Comparison of ENCODE assay signal across 8 cellular contexts in the genomic region with DNA sequence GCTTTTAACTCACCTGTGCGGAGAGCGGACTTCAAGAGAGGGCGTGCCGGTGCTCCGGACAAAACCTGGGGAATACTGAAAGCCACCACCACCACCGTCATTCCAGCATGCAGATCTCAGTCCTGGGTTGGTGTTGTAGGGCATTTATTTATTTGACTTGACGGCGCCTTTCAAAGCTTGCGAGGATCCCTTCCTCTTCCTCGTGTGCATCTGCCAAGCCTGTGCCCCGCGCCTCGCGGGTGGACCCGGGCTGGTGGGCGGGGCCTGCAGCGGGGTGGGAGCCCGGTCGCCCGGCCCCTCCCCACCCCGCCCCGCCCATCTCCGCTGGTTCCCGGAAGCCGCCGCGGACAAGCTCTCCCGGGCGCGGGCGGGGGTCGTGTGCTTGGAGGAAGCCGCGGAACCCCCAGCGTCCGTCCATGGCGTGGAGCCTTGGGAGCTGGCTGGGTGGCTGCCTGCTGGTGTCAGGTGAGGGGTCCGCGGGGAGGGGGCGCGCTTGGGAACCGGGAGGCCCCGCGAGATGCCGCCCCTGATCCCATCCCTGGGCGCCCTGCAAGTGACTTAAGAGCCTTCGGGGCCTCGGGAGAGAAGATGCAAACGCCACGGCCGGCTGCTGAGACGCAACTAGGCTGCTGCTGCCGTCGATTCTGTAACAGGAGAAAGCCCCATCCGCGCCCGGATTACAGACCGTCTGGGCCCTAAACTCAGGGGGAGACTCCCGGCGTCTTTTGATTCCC. TPM values are rescaled to one million over a fixed set of nuclear protein-coding genes. Genes with fewer than 3 reads are reported as not detected.
DNase-seq lines count a peak whose midpoint lies in the region; ATAC-seq and TF ChIP-seq lines count a peak whose summit lies in the region.

A gene (plus strand): TSS at position 318 of the 734 bp plus-strand sequence. CDS start 99 bp downstream, at position 417.

- ATAC-seq in GM19455 (IDR thresholded peaks at IDR 0.05; ENCODE audit: unreplicated experiment), result peak; percentile 43
- peak; percentile 88 for ATAC-seq in naive thymus-derived CD4-positive, alpha-beta T cell
- peak; percentile 87 for ATAC-seq in stimulated activated effector memory CD8-positive, alpha-beta T cell treated with anti-CD3 and anti-CD28 coated beads, Interleukin-12 subunit alpha, Interleukin-12 subunit beta, amount 100 ng/mL, for 72 hours

- H3K36me3 ChIP-seq in esophagus squamous epithelium, result peaks cover 0 to 41% (median 0%) of the 10 kb centered on the region in 3 donors
- H3K36me3 ChIP-seq in naive thymus-derived CD4-positive, alpha-beta T cell (ENCODE audit: control insufficient read depth in 2 of 3, insufficient read depth in 3 of 3, low read length in 3 of 3), result peaks cover 0 to 34% (median 12%) of the 10 kb centered on the region in 3 experiments

- TF ChIP-seq CTCF in CD14-positive monocyte (IDR thresholded peaks at IDR 0.05) (no peak), esophagus squamous epithelium (IDR thresholded peaks at IDR 0.05) (no peak)

- WGBS in esophagus squamous epithelium, 2 donors, result 0 to 1% methylated on average over 8 to 16 of the region's 60 CpGs

- DNase-seq in CD14-positive monocyte (ENCODE audit: low spot score) (peak; percentile 80), HuH-7.5 (ENCODE audit: low spot score) (peak; percentile 62), RPMI7951 (ENCODE audit: low read depth) (peak; percentile 53), esophagus squamous epithelium (lab: John Stamatoyannopoulos, UW) (peak; percentile 20)
- peak; percentile 66 for DNase-seq in activated T-helper 1 cell treated with anti-CD3 and anti-CD28 coated beads, Interleukin-12 subunit alpha, Interleukin-12 subunit beta, Interleukin-2, Interleukin-4 antibody, amounts not matched to agents 30 ng/mL and 10 ng/mL and 1 ng/mL, durations not matched to agents 14 hours and 24 hours and 36 hours (ENCODE audit: low spot score)
- DNase-seq in naive thymus-derived CD4-positive, alpha-beta T cell, result peak; percentile 53 to 80 (median 62)
- DNase-seq in stimulated activated effector memory CD8-positive, alpha-beta T cell treated with anti-CD3 and anti-CD28 coated beads, Interleukin-12 subunit alpha, Interleukin-12 subunit beta, amount 100 ng/mL, for 72 hours (ENCODE audit: low spot score in 2 of 2), result peak; percentile 56 to 81

- H3K27me3 Mint-ChIP-seq in CD14-positive monocyte (ENCODE audit: low read depth in 3 of 3), result peaks cover 0 to 1% (median 0%) of the 10 kb centered on the region in 3 donors
- no peaks in the 10 kb centered on the region for H3K27me3 Mint-ChIP-seq in activated T-helper 1 cell treated with anti-CD3 and anti-CD28 coated beads, Interleukin-12 subunit alpha, Interleukin-12 subunit beta, Interleukin-2, Interleukin-4 antibody, amounts not matched to agents 30 ng/mL and 10 ng/mL and 1 ng/mL, durations not matched to agents 14 hours and 24 hours and 36 hours (ENCODE audit: insufficient read depth)
- H3K27me3 Mint-ChIP-seq in naive thymus-derived CD4-positive, alpha-beta T cell, result no peaks in the 10 kb centered on the region

- no peaks in the 10 kb centered on the region for H3K27me3 ChIP-seq in esophagus squamous epithelium
- no peaks in the 10 kb centered on the region for H3K27me3 ChIP-seq in naive thymus-derived CD4-positive, alpha-beta T cell (ENCODE audit: control insufficient read depth in 2 of 2, insufficient read depth in 2 of 2, low read length in 2 of 2)

- intact Hi-C loops in CD14-positive monocyte (cut with micrococcal nuclease), result loop anchor here (2.0 to 5.0 kb wide), 4 partner anchors 34 to 67 kb away; a partner anchor contains a TSS
- intact Hi-C loops in activated T-helper 1 cell treated with anti-CD3 and anti-CD28 coated beads, Interleukin-12 subunit alpha, Interleukin-12 subunit beta, Interleukin-2, Interleukin-4 antibody, amounts not matched to agents 30 ng/mL and 10 ng/mL and 1 ng/mL, durations not matched to agents 14 hours and 24 hours and 36 hours (cut with micrococcal nuclease), result loop anchor here (1.0 to 2.0 kb wide), 4 partner anchors 35 to 179 kb away; a partner anchor contains a TSS
- intact Hi-C loops in esophagus squamous epithelium (cut with DNase I), result no loop called here
- intact Hi-C loops in naive thymus-derived CD4-positive, alpha-beta T cell (cut with micrococcal nuclease), result loop anchor here (1.0 to 10.0 kb wide), 10 partner anchors 27 to 375 kb away; a partner anchor contains a TSS

- no peaks in the 10 kb centered on the region for H3K9me3 ChIP-seq in esophagus squamous epithelium
- no peaks in the 10 kb centered on the region for H3K9me3 ChIP-seq in naive thymus-derived CD4-positive, alpha-beta T cell (ENCODE audit: control insufficient read depth in 2 of 3, low read length in 3 of 3)

- peaks cover 52 to 63% of the 10 kb centered on the region in 2 donors for H3K36me3 Mint-ChIP-seq in CD14-positive monocyte
- H3K36me3 Mint-ChIP-seq in activated T-helper 1 cell treated with anti-CD3 and anti-CD28 coated beads, Interleukin-12 subunit alpha, Interleukin-12 subunit beta, Interleukin-2, Interleukin-4 antibody, amounts not matched to agents 30 ng/mL and 10 ng/mL and 1 ng/mL, durations not matched to agents 14 hours and 24 hours and 36 hours (ENCODE audit: low read depth), result peaks cover 44% of the 10 kb centered on the region
- H3K36me3 Mint-ChIP-seq in naive thymus-derived CD4-positive, alpha-beta T cell, result peaks cover 4 to 50% (median 19%) of the 10 kb centered on the region in 5 donors
- peaks cover 48% of the 10 kb centered on the region for H3K36me3 Mint-ChIP-seq in stimulated activated effector memory CD8-positive, alpha-beta T cell treated with anti-CD3 and anti-CD28 coated beads, Interleukin-12 subunit alpha, Interleukin-12 subunit beta, amount 100 ng/mL, for 72 hours

- peaks cover 83% of the 10 kb centered on the region for H3K4me1 Mint-ChIP-seq in CD14-positive monocyte
- H3K4me1 Mint-ChIP-seq in activated T-helper 1 cell treated with anti-CD3 and anti-CD28 coated beads, Interleukin-12 subunit alpha, Interleukin-12 subunit beta, Interleukin-2, Interleukin-4 antibody, amounts not matched to agents 30 ng/mL and 10 ng/mL and 1 ng/mL, durations not matched to agents 14 hours and 24 hours and 36 hours (ENCODE audit: low read depth), result peaks cover 33% of the 10 kb centered on the region
- H3K4me1 Mint-ChIP-seq in naive thymus-derived CD4-positive, alpha-beta T cell, result peaks cover 45 to 78% (median 57%) of the 10 kb centered on the region in 7 donors
- H3K4me1 Mint-ChIP-seq in stimulated activated effector memory CD8-positive, alpha-beta T cell treated with anti-CD3 and anti-CD28 coated beads, Interleukin-12 subunit alpha, Interleukin-12 subunit beta, amount 100 ng/mL, for 72 hours, result peaks cover 53% of the 10 kb centered on the region

- peak in 2 of 4 donors; percentile 18 to 80 for TF ChIP-seq POLR2A in esophagus squamous epithelium (IDR thresholded peaks at IDR 0.05)

- H3K27ac Mint-ChIP-seq in CD14-positive monocyte, result peak within 1 kb of the TSS; percentile 98 to 100 (median 100)
- peak within 1 kb of the TSS; percentile 92 for H3K27ac Mint-ChIP-seq in activated T-helper 1 cell treated with anti-CD3 and anti-CD28 coated beads, Interleukin-12 subunit alpha, Interleukin-12 subunit beta, Interleukin-2, Interleukin-4 antibody, amounts not matched to agents 30 ng/mL and 10 ng/mL and 1 ng/mL, durations not matched to agents 14 hours and 24 hours and 36 hours
- H3K27ac Mint-ChIP-seq in naive thymus-derived CD4-positive, alpha-beta T cell, result peak within 1 kb of the TSS; percentile 91 to 97 (median 94)
- H3K27ac Mint-ChIP-seq in stimulated activated effector memory CD8-positive, alpha-beta T cell treated with anti-CD3 and anti-CD28 coated beads, Interleukin-12 subunit alpha, Interleukin-12 subunit beta, amount 100 ng/mL, for 72 hours, result peak within 1 kb of the TSS; percentile 98

- peak within 1 kb of the TSS; percentile 84 to 89 (median 86) for H3K4me3 ChIP-seq in esophagus squamous epithelium
- peak within 1 kb of the TSS; percentile 87 for H3K4me3 ChIP-seq in naive thymus-derived CD4-positive, alpha-beta T cell (ENCODE audit: low read length)

- H3K4me1 ChIP-seq in esophagus squamous epithelium, result peaks cover 13 to 45% (median 19%) of the 10 kb centered on the region in 3 donors
- peaks cover 23 to 38% of the 10 kb centered on the region in 2 donors for H3K4me1 ChIP-seq in naive thymus-derived CD4-positive, alpha-beta T cell (ENCODE audit: control insufficient read depth in 2 of 2, insufficient read depth in 2 of 2, low read length in 2 of 2)

- POLR2A ChIA-PET in naive thymus-derived CD4-positive, alpha-beta T cell (lab: Charles Lee), result interaction anchor here (0.7 to 2.6 kb wide), 22 partner anchors 9 to 213 kb away, joined by 3 to 20 read pairs (median 6); a partner anchor contains a TSS

- CTCF ChIA-PET in naive thymus-derived CD4-positive, alpha-beta T cell (lab: Charles Lee), result interaction anchor here (0.6 to 1.5 kb wide), 4 partner anchors 27 to 178 kb away, joined by 3 to 4 read pairs (median 4); a partner anchor contains a TSS

- peak within 1 kb of the TSS; percentile 88 to 96 (median 90) for H3K27ac ChIP-seq in esophagus squamous epithelium
- peak within 1 kb of the TSS; percentile 83 for H3K27ac ChIP-seq in naive thymus-derived CD4-positive, alpha-beta T cell (ENCODE audit: low read depth, low read length)

- H3K9me3 Mint-ChIP-seq in CD14-positive monocyte, result no peaks in the 10 kb centered on the region
- H3K9me3 Mint-ChIP-seq in activated T-helper 1 cell treated with anti-CD3 and anti-CD28 coated beads, Interleukin-12 subunit alpha, Interleukin-12 subunit beta, Interleukin-2, Interleukin-4 antibody, amounts not matched to agents 30 ng/mL and 10 ng/mL and 1 ng/mL, durations not matched to agents 14 hours and 24 hours and 36 hours, result no peaks in the 10 kb centered on the region
- H3K9me3 Mint-ChIP-seq in naive thymus-derived CD4-positive, alpha-beta T cell, result peaks cover 0 to 3% (median 0%) of the 10 kb centered on the region in 11 donors
- H3K9me3 Mint-ChIP-seq in stimulated activated effector memory CD8-positive, alpha-beta T cell treated with anti-CD3 and anti-CD28 coated beads, Interleukin-12 subunit alpha, Interleukin-12 subunit beta, amount 100 ng/mL, for 72 hours, result no peaks in the 10 kb centered on the region

- H3K4me3 Mint-ChIP-seq in CD14-positive monocyte, result peak within 1 kb of the TSS; percentile 98 to 99
- H3K4me3 Mint-ChIP-seq in activated T-helper 1 cell treated with anti-CD3 and anti-CD28 coated beads, Interleukin-12 subunit alpha, Interleukin-12 subunit beta, Interleukin-2, Interleukin-4 antibody, amounts not matched to agents 30 ng/mL and 10 ng/mL and 1 ng/mL, durations not matched to agents 14 hours and 24 hours and 36 hours, result peak within 1 kb of the TSS; percentile 97
- H3K4me3 Mint-ChIP-seq in naive thymus-derived CD4-positive, alpha-beta T cell, result peak within 1 kb of the TSS; percentile 86 to 99 (median 96)
- peak within 1 kb of the TSS; percentile 99 for H3K4me3 Mint-ChIP-seq in stimulated activated effector memory CD8-positive, alpha-beta T cell treated with anti-CD3 and anti-CD28 coated beads, Interleukin-12 subunit alpha, Interleukin-12 subunit beta, amount 100 ng/mL, for 72 hours

RNA-seq across cellular contexts. Expression of the gene that starts here (rescaled TPM):
- 100 to 1,000 TPM; 212 to 225 TPM for polyA plus RNA-seq in CD14-positive monocyte
- total RNA-seq in RPMI7951 (2014; rRNA removed; shearing (Covaris generic)), result 40.7 and 60.6 TPM in 2 replicates
- 20.5 and 21.4 TPM in 2 replicates for total RNA-seq in activated T-helper 1 cell treated with anti-CD3 and anti-CD28 coated beads, Interleukin-12 subunit alpha, Interleukin-12 subunit beta, Interleukin-2, Interleukin-4 antibody, amounts not matched to agents 30 ng/mL and 10 ng/mL and 1 ng/mL, durations not matched to agents 14 hours and 24 hours and 36 hours
- total RNA-seq in esophagus squamous epithelium, result 10 to 100 TPM; 28.1 to 47.7 (median 32.3) TPM
- 10 to 100 TPM; 17.6 to 35.0 (median 27.2) TPM for total RNA-seq in naive thymus-derived CD4-positive, alpha-beta T cell
- 10 to 100 TPM; 47.2 to 51.4 TPM for polyA plus RNA-seq in naive thymus-derived CD4-positive, alpha-beta T cell

Comparison
In these comparisons a context has a peak if more than half of its experiments do, and no peak if none do; other contexts are left out.
1. Peak in every context shown above with its lines: DNase-seq, ATAC-seq, H3K4me3 ChIP-seq and H3K27ac ChIP-seq.
2. RNA of the gene that starts here (polyA plus RNA-seq): 212 to 225 TPM in CD14-positive monocyte; 47.2 to 51.4 TPM in naive thymus-derived CD4-positive, alpha-beta T cell; every median in the first group is over 4 times any median in the second.
3. DNase-seq: peak in every context shown above with its lines; median percentile 80 in CD14-positive monocyte; 68 in stimulated activated effector memory CD8-positive, alpha-beta T cell treated with anti-CD3 and anti-CD28 coated beads, Interleukin-12 subunit alpha, Interleukin-12 subunit beta, amount 100 ng/mL, for 72 hours; 66 in activated T-helper 1 cell treated with anti-CD3 and anti-CD28 coated beads, Interleukin-12 subunit alpha, Interleukin-12 subunit beta, Interleukin-2, Interleukin-4 antibody, amounts not matched to agents 30 ng/mL and 10 ng/mL and 1 ng/mL, durations not matched to agents 14 hours and 24 hours and 36 hours; 62 in HuH-7.5; 62 in naive thymus-derived CD4-positive, alpha-beta T cell; 53 in RPMI7951; 20 in esophagus squamous epithelium.